In the genomic region with DNA sequence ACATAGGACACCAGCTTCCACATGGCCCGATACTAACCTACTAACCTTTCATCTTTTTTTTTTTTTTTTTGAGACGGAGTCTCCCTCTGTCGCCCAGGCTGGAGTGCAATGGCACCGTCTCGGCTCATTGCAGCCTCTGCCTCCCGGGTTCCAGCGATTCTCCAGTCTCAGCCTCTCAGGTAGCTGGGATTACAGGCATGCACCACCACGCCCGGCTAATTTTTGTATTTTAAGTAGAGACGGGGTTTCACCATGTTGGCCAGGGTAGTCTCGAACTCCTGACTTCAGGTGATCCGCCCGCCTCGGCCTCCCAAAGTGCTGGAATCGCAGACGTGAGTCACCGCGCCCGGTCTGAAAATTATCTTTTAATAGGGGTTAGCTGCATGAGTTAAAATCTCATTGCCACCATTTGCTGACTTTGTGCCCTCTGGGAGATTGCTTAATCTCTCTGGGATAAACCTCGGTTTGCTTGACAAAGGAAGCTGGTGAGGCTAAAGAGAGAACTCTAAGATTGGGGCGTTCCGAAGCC, we compare ENCODE assay signal across 8 cellular contexts. TPM values are rescaled to one million over a fixed set of nuclear protein-coding genes. Genes with fewer than 3 reads are reported as not detected.
DNase-seq lines count a peak whose midpoint lies in the region; ATAC-seq and TF ChIP-seq lines count a peak whose summit lies in the region.
"Not testable (repeated sequence)": the region's sequence is repeated elsewhere in the genome, so short reads cannot be mapped to it uniquely, and the experiment has no call there.

No MANE protein-coding gene starts in this region.

- BruUV-seq in Caco-2 (replicated peaks; lab: Mats Ljungman, UMichigan); mammary epithelial cell (replicated peaks; lab: Mats Ljungman, UMichigan): not testable (repeated sequence)

- not testable (repeated sequence) for ATAC-seq in activated CD8-positive, alpha-beta memory T cell treated with anti-CD3 and anti-CD28 coated beads, Interleukin-2, amount 10 ng/mL, durations not matched to agents 7 days and 5 days

- dilution Hi-C loops in mammary epithelial cell (cut with HindIII; ENCODE audit: low sequenced_read_pairs), result loop anchor here (5.0 kb wide), 1 partner anchor 52 kb away; a partner anchor contains a TSS

- WGBS in mammary epithelial cell (ENCODE audit: low coverage, missing lambda C conversion rate), result 68% methylated on average over 14 of the region's 22 CpGs
- 62 to 79% methylated on average over 14 to 21 of the region's 22 CpGs for WGBS in mesodermal cell (ENCODE audit: insufficient coverage in 2 of 2), 2 experiments

- not testable (repeated sequence) for H3K27me3 ChIP-seq in Caco-2 (replicated peaks; ENCODE audit: control insufficient read depth, insufficient read depth, low read length); OCI-LY1 (ENCODE audit: insufficient read depth, low read length); mammary epithelial cell (ENCODE audit: insufficient read depth, low read length); rectal smooth muscle tissue (ENCODE audit: control insufficient read depth, insufficient read depth, low read length); tibial artery

- not testable (repeated sequence) for H3K9me2 ChIP-seq in OCI-LY1 (ENCODE audit: low read depth, low read length)

- H3K27ac ChIP-seq in OCI-LY1 (ENCODE audit: low read depth, low read length, poor library complexity, severe bottlenecking); mammary epithelial cell (ENCODE audit: insufficient read depth, low read depth, low read length); mesodermal cell (ENCODE audit: low read depth, low read length, severe bottlenecking); rectal smooth muscle tissue (ENCODE audit: low read depth, low read length): not testable (repeated sequence)
- peak overlapping the region; percentile 49 to 86 for H3K27ac ChIP-seq in tibial artery

- in situ Hi-C loops in mammary epithelial cell (cut with MboI; ENCODE audit: low sequenced_read_pairs in 2 of 2), result not testable (repeated sequence)

- H3K4me3 Mint-ChIP-seq in Caco-2 (ENCODE audit: unreplicated experiment), result peak overlapping the region; percentile 83
- peak overlapping the region; percentile 62 for H3K4me3 Mint-ChIP-seq in activated CD8-positive, alpha-beta memory T cell treated with anti-CD3 and anti-CD28 coated beads, Interleukin-2, amount 10 ng/mL, durations not matched to agents 7 days and 5 days

- not testable (repeated sequence) for H3K9me3 ChIP-seq in Caco-2; OCI-LY1 (ENCODE audit: low read length); mammary epithelial cell (replicated peaks; ENCODE audit: insufficient read depth, low read length); mesodermal cell (ENCODE audit: control insufficient read depth, low read length); tibial artery

- CTCF ChIA-PET in Caco-2 (lab: Charles Lee), result interaction anchor here (0.6 to 1.6 kb wide), 14 partner anchors 11 to 819 kb away, joined by 3 to 9 read pairs (median 5); a partner anchor contains a TSS
- CTCF ChIA-PET in activated CD8-positive, alpha-beta memory T cell treated with anti-CD3 and anti-CD28 coated beads, Interleukin-2, amount 10 ng/mL, durations not matched to agents 7 days and 5 days (lab: Charles Lee), result interaction anchor here (0.6 to 4.5 kb wide), 11 partner anchors 9 to 637 kb away, joined by 3 to 30 read pairs (median 6); no protein-coding TSS in a partner anchor
- CTCF ChIA-PET in mammary epithelial cell (lab: Charles Lee; ENCODE audit: low non-redundant PET), result not testable (repeated sequence)

- H3F3A ChIP-seq in OCI-LY1 (ENCODE audit: insufficient read depth, low read length), result not testable (repeated sequence)

- H3K9me3 Mint-ChIP-seq in Caco-2 (ENCODE audit: unreplicated experiment); activated CD8-positive, alpha-beta memory T cell treated with anti-CD3 and anti-CD28 coated beads, Interleukin-2, amount 10 ng/mL, durations not matched to agents 7 days and 5 days (ENCODE audit: low read depth): not testable (repeated sequence)

- intact Hi-C loops in Caco-2 (cut with micrococcal nuclease; ENCODE audit: unreplicated experiment) (loop anchor here (2.0 kb wide), 1 partner anchor 63 kb away; no protein-coding TSS in a partner anchor), mammary epithelial cell (cut with micrococcal nuclease) (loop anchor here (2.0 kb wide), 1 partner anchor 27 kb away; no protein-coding TSS in a partner anchor)
- intact Hi-C loops in tibial artery (cut with DNase I; ENCODE audit: low total_unique reads), result not testable (repeated sequence)

- H3K4me3 ChIP-seq in Caco-2 (ENCODE audit: low read depth, low read length), result 0 out of 2 replicates have a peak overlapping the region, but pooled peaks have one; percentile 10
- H3K4me3 ChIP-seq in OCI-LY1 (ENCODE audit: low read depth, low read length, poor library complexity, severe bottlenecking), result peak overlapping the region; percentile 69
- peak overlapping the region in 2 of 3 experiments; percentile 1 to 30 for H3K4me3 ChIP-seq in mammary epithelial cell (replicated peaks in 1 of 3; ENCODE audit: insufficient read depth in 1 of 3, low read depth in 2 of 3, low read length in 3 of 3)
- H3K4me3 ChIP-seq in fibroblast of villous mesenchyme (ENCODE audit: low read depth, low read length), result peak overlapping the region; percentile 17
- H3K4me3 ChIP-seq in mesodermal cell (ENCODE audit: extremely low read depth, insufficient read depth, low read length, poor library complexity, severe bottlenecking), result peak overlapping the region; percentile 64
- H3K4me3 ChIP-seq in rectal smooth muscle tissue (ENCODE audit: low read length), result peak overlapping the region; percentile 41
- peak overlapping the region; percentile 80 to 88 for H3K4me3 ChIP-seq in tibial artery

- not testable (repeated sequence) for H3K36me3 Mint-ChIP-seq in Caco-2 (ENCODE audit: insufficient read depth, unreplicated experiment); activated CD8-positive, alpha-beta memory T cell treated with anti-CD3 and anti-CD28 coated beads, Interleukin-2, amount 10 ng/mL, durations not matched to agents 7 days and 5 days

- H3K4me1 ChIP-seq in Caco-2 (peaks cover 26% of the 10 kb centered on the region), tibial artery (peaks cover 0 to 25% (median 16%) of the 10 kb centered on the region in 4 donors)
- H3K4me1 ChIP-seq in OCI-LY1 (ENCODE audit: insufficient read depth, low read length, severe bottlenecking); mammary epithelial cell (ENCODE audit: insufficient read depth, low read length); mesodermal cell (ENCODE audit: control insufficient read depth, insufficient read depth, low read length, poor library complexity, severe bottlenecking); rectal smooth muscle tissue (ENCODE audit: control insufficient read depth, insufficient read depth, low read length): not testable (repeated sequence)

- peaks cover 24% of the 10 kb centered on the region for H3K4me1 Mint-ChIP-seq in Caco-2 (ENCODE audit: low read depth, unreplicated experiment)
- H3K4me1 Mint-ChIP-seq in activated CD8-positive, alpha-beta memory T cell treated with anti-CD3 and anti-CD28 coated beads, Interleukin-2, amount 10 ng/mL, durations not matched to agents 7 days and 5 days, result peaks cover 10% of the 10 kb centered on the region

- not testable (repeated sequence) for DNase-seq in Caco-2; activated CD8-positive, alpha-beta memory T cell treated with anti-CD3 and anti-CD28 coated beads, Interleukin-2, amount 10 ng/mL, durations not matched to agents 7 days and 5 days; mammary epithelial cell; fibroblast of villous mesenchyme (ENCODE audit: low read depth); tibial artery

- not testable (repeated sequence) for H3K79me2 ChIP-seq in OCI-LY1 (ENCODE audit: insufficient read depth, low read length); mammary epithelial cell (ENCODE audit: insufficient read depth, low read length)

- H3K27ac Mint-ChIP-seq in Caco-2 (ENCODE audit: unreplicated experiment), result peak overlapping the region; percentile 43
- H3K27ac Mint-ChIP-seq in activated CD8-positive, alpha-beta memory T cell treated with anti-CD3 and anti-CD28 coated beads, Interleukin-2, amount 10 ng/mL, durations not matched to agents 7 days and 5 days, result peak overlapping the region; percentile 46

- H3K4me2 ChIP-seq in OCI-LY1 (ENCODE audit: low read length) (peak overlapping the region; percentile 54), mammary epithelial cell (ENCODE audit: insufficient read depth, low read depth, low read length) (peak overlapping the region; percentile 70)

- H3K9ac ChIP-seq in OCI-LY1 (ENCODE audit: low read length); mammary epithelial cell (ENCODE audit: insufficient read depth, low read length); rectal smooth muscle tissue (ENCODE audit: low read length): not testable (repeated sequence)

- H3K36me3 ChIP-seq in Caco-2 (ENCODE audit: control insufficient read depth, insufficient read depth, low read length); OCI-LY1 (ENCODE audit: insufficient read depth, low read length); mammary epithelial cell (ENCODE audit: insufficient read depth, low read length); mesodermal cell (ENCODE audit: control insufficient read depth, insufficient read depth, low read length); rectal smooth muscle tissue (ENCODE audit: control insufficient read depth, insufficient read depth, low read length): not testable (repeated sequence)
- peaks cover 0 to 20% (median 10%) of the 10 kb centered on the region in 3 donors for H3K36me3 ChIP-seq in tibial artery

- not testable (repeated sequence) for TF ChIP-seq CTCF in Caco-2 (IDR thresholded peaks at IDR 0.05; ENCODE audit: insufficient read depth in 1 of 2, low read depth in 1 of 2, low read length in 1 of 2, severe bottlenecking in 1 of 2, unreplicated experiment in 1 of 2); OCI-LY1 (IDR thresholded peaks at IDR 0.05; ENCODE audit: low read length); mammary epithelial cell (conservative IDR thresholded peaks at IDR 0.05 in 1 of 2, IDR thresholded peaks at IDR 0.05 in 1 of 2; ENCODE audit: extremely low read depth in 1 of 2, insufficient read depth in 1 of 2, low read depth in 1 of 2, low read length in 2 of 2); fibroblast of villous mesenchyme (IDR thresholded peaks at IDR 0.05; ENCODE audit: insufficient read depth, low read depth, low read length); tibial artery (IDR thresholded peaks at IDR 0.05)

- not testable (repeated sequence) for H3K27me3 Mint-ChIP-seq in Caco-2 (ENCODE audit: insufficient read depth, unreplicated experiment); activated CD8-positive, alpha-beta memory T cell treated with anti-CD3 and anti-CD28 coated beads, Interleukin-2, amount 10 ng/mL, durations not matched to agents 7 days and 5 days

- POLR2A ChIA-PET in Caco-2 (lab: Charles Lee), result interaction anchor here (0.5 to 1.5 kb wide), 5 partner anchors 33 to 1380 kb away, joined by 3 to 11 read pairs (median 3); no protein-coding TSS in a partner anchor

- H4K20me1 ChIP-seq in OCI-LY1 (ENCODE audit: insufficient read depth, low read length); mammary epithelial cell (ENCODE audit: insufficient read depth, low read length): not testable (repeated sequence)

- H2AFZ ChIP-seq in OCI-LY1 (ENCODE audit: low read length), result not testable (repeated sequence)
- peak overlapping the region; percentile 45 for H2AFZ ChIP-seq in mammary epithelial cell (ENCODE audit: low read depth, low read length)

RNA-seq across cellular contexts. Expression of a gene that starts 0.4 kb away (rescaled TPM):
- total RNA-seq in Caco-2 (2022) (50.0 and 52.5 TPM in 2 replicates), mammary epithelial cell (10 to 100 TPM; 11.8 to 24.2 TPM), fibroblast of villous mesenchyme (9.0 and 11.2 TPM in 2 replicates)
- total RNA-seq in activated CD8-positive, alpha-beta memory T cell treated with anti-CD3 and anti-CD28 coated beads, Interleukin-2, amount 10 ng/mL, durations not matched to agents 7 days and 5 days, result 10 to 100 TPM; 42.9 to 45.7 TPM
- 4.0 TPM for polyA plus RNA-seq in mammary epithelial cell
- 4.9 TPM for polyA minus RNA-seq in mammary epithelial cell
- polyA plus RNA-seq in mesodermal cell (2013, experiment 1 of 2), result 23.1 TPM
- polyA plus RNA-seq in mesodermal cell (2013, experiment 2 of 2), result 18.7 TPM

RNA-seq across cellular contexts. Expression of a gene that starts 50.2 kb away (rescaled TPM):
- total RNA-seq in Caco-2 (2022), result 16.1 and 19.9 TPM in 2 replicates
- not detected for total RNA-seq in activated CD8-positive, alpha-beta memory T cell treated with anti-CD3 and anti-CD28 coated beads, Interleukin-2, amount 10 ng/mL, durations not matched to agents 7 days and 5 days
- 10 to 100 TPM; 13.2 to 22.0 TPM for total RNA-seq in mammary epithelial cell
- polyA plus RNA-seq in mammary epithelial cell, result 10.4 TPM
- 10.4 TPM for polyA minus RNA-seq in mammary epithelial cell
- 28.3 and 63.5 TPM in 2 replicates for total RNA-seq in fibroblast of villous mesenchyme
- 2.4 TPM for polyA plus RNA-seq in mesodermal cell (2013, experiment 1 of 2)
- polyA plus RNA-seq in mesodermal cell (2013, experiment 2 of 2), result 1.7 TPM

Comparison
In these comparisons a context has a peak if more than half of its experiments do, and no peak if none do; other contexts are left out.
1. H3K4me3 ChIP-seq: peak in every context shown above with its lines; median percentile 84 in tibial artery; 69 in OCI-LY1; 64 in mesodermal cell; 41 in rectal smooth muscle tissue; 17 in fibroblast of villous mesenchyme; 16 in mammary epithelial cell; 10 in Caco-2.
2. RNA of a gene that starts 50.2 kb away (total RNA-seq): 28.3 to 63.5 TPM in fibroblast of villous mesenchyme, 13.2 to 22.0 TPM in mammary epithelial cell and 16.1 to 19.9 TPM in Caco-2; not detected in activated CD8-positive, alpha-beta memory T cell treated with anti-CD3 and anti-CD28 coated beads, Interleukin-2, amount 10 ng/mL, durations not matched to agents 7 days and 5 days; every median in the first group is over 10 times any median in the second.